17 cellular contexts compared by ENCODE assay signal in genomic region chr12:54299515-54300266, GRCh38. TPM values are rescaled to one million over a fixed set of nuclear protein-coding genes. Genes with fewer than 3 reads are reported as not detected.
A peak's percentile ranks its signal among the peaks of the same experiment; 100 is the strongest.
DNase-seq lines count a peak whose midpoint lies in the region; ATAC-seq and TF ChIP-seq lines count a peak whose summit lies in the region.
"Had no signal": no experiment of that assay in that cellular context is flagged by ENCODE, and none has a peak within 500 bp of the region (broad histone marks: within the 10 kb centered on the region; RNA-seq: fewer than 3 reads in every experiment).

No MANE protein-coding gene starts in this region.

- no peaks in the 10 kb centered on the region for H3K9me3 ChIP-seq in NT2/D1 (ENCODE audit: insufficient read depth, low read length)
- H3K9me3 ChIP-seq in neutrophil: no peaks in the 10 kb centered on the region
- H3K9me3 ChIP-seq in aorta (ENCODE audit: control insufficient read depth, low read length): no peaks in the 10 kb centered on the region
- H3K9me3 ChIP-seq: adrenal gland, mucosa of descending colon, right atrium auricular region, SK-N-SH had no signal

- H3K27ac ChIP-seq in neutrophil: peak overlapping the region; percentile 93
- no peak overlapping the region for H3K27ac ChIP-seq in aorta (ENCODE audit: low read depth in 1 of 2, low read length in 2 of 2)
- H3K27ac ChIP-seq: adrenal gland, right atrium auricular region, VCaP had no signal

- intact Hi-C loops in aorta (cut with DNase I): loop anchor here in 1 of 2 donors (5.0 kb wide), 1 partner anchor 63 kb away; the partner anchor contains the start of gene GPR84

- ATAC-seq in HG02759 (IDR thresholded peaks at IDR 0.05; ENCODE audit: unreplicated experiment) (no peak), aorta (ENCODE audit: low FRiP score) (no peak), GM19351 (IDR thresholded peaks at IDR 0.05; ENCODE audit: unreplicated experiment) (no peak)

- peak; percentile 50 for DNase-seq in EH (ENCODE audit: low read depth)
- DNase-seq in NT2/D1 (ENCODE audit: low read depth, low spot score): no peak
- DNase-seq in fibroblast of the aortic adventitia (ENCODE audit: low read depth): peak; percentile 39
- no peak for DNase-seq in activated effector memory CD4-positive, alpha-beta T cell treated with anti-CD3 and anti-CD28 coated beads, Interleukin-2, amount 50 U/mL, for 16 hours
- DNase-seq in aorta: no peak
- DNase-seq: adrenal gland; cortex of kidney; mucosa of descending colon; NK-92 treated with Interleukin-12 subunit alpha and Interleukin-12 subunit beta, amount 100 ng/mL, for 24 hours; SK-N-SH; stimulated activated CD4-positive, alpha-beta T cell treated with anti-CD3 and anti-CD28 coated beads, Interleukin-4, amount 100 ng/mL, for 4 hours had no signal

- H3K36me3 ChIP-seq in NT2/D1 (ENCODE audit: insufficient read depth, insufficient read length, low read length) (no peaks in the 10 kb centered on the region), neutrophil (peaks cover 15% of the 10 kb centered on the region), aorta (ENCODE audit: control insufficient read depth in 1 of 2, insufficient read depth in 2 of 2, low read length in 1 of 2) (no peaks in the 10 kb centered on the region)
- H3K36me3 ChIP-seq: adrenal gland, right atrium auricular region had no signal

- H3K4me3 ChIP-seq in NT2/D1 (ENCODE audit: insufficient read length, low read depth) (peak overlapping the region; percentile 29), fibroblast of the aortic adventitia (ENCODE audit: low read depth, low read length) (no peak overlapping the region), neutrophil (ENCODE audit: low read depth in 1 of 2, low read length in 1 of 2) (peak overlapping the region; percentile 82 to 91), aorta (ENCODE audit: low read length in 2 of 2) (no peak overlapping the region)
- H3K4me3 ChIP-seq: mucosa of descending colon had no signal

- peak overlapping the region; percentile 76 for H3K9ac ChIP-seq in NT2/D1 (ENCODE audit: insufficient read length, low read depth)
- H3K9ac ChIP-seq: SK-N-SH had no signal

- WGBS in aorta, 2 donors: 77 to 79% methylated on average over 8 of the region's 8 CpGs

- H3K4me1 ChIP-seq in NT2/D1 (ENCODE audit: insufficient read depth, insufficient read length) (peaks cover 3% of the 10 kb centered on the region), neutrophil (ENCODE audit: control insufficient read depth in 1 of 2, insufficient read depth in 1 of 2, low read depth in 1 of 2, low read length in 1 of 2) (peaks cover 69 to 85% of the 10 kb centered on the region in 2 experiments), aorta (ENCODE audit: control insufficient read depth in 1 of 2, insufficient read depth in 2 of 2, low read length in 2 of 2) (no peaks in the 10 kb centered on the region)

- TF ChIP-seq CTCF in fibroblast of the aortic adventitia (IDR thresholded peaks at IDR 0.05; ENCODE audit: insufficient read depth, low read length) (no peak), neutrophil (IDR thresholded peaks at IDR 0.05) (no peak)

- no peaks in the 10 kb centered on the region for H3K27me3 ChIP-seq in NT2/D1 (ENCODE audit: insufficient read depth, insufficient read length)
- H3K27me3 ChIP-seq in neutrophil: no peaks in the 10 kb centered on the region
- H3K27me3 ChIP-seq in aorta (ENCODE audit: control insufficient read depth in 1 of 2, insufficient read depth in 2 of 2, low read length in 1 of 2): peaks cover 0 to 1% of the 10 kb centered on the region in 2 donors
- H3K27me3 ChIP-seq: right atrium auricular region had no signal

RNA-seq across cellular contexts. Expression of gene NFE2, which starts 1.1 kb away (rescaled TPM):
- 1.2 TPM in 1 of 2 replicates, not detected in the other for total RNA-seq in fibroblast of the aortic adventitia (ENCODE audit: low replicate concordance)
- 1 to 10 TPM; 3.2 to 3.3 TPM for total RNA-seq in aorta
- polyA plus RNA-seq in aorta: under 1 TPM in 1 of 2 donors, not detected in 1; 0.28 TPM
- total RNA-seq: B cell had no signal

RNA-seq across cellular contexts. Expression of gene HNRNPA1, which starts 19.2 kb away (rescaled TPM):
- total RNA-seq in fibroblast of the aortic adventitia (ENCODE audit: low replicate concordance) (435 and 902 TPM in 2 replicates), aorta (100 to 1,000 TPM; 645 to 782 TPM)
- 1,000 to 10,000 TPM in 1 of 2 donors, 100 to 1,000 TPM in 1; 846 to 1,277 TPM for polyA plus RNA-seq in aorta

RNA-seq across cellular contexts. Expression of gene CBX5, which starts 19.8 kb away (rescaled TPM):
- total RNA-seq in fibroblast of the aortic adventitia (ENCODE audit: low replicate concordance) (38.3 and 114 TPM in 2 replicates), aorta (10 to 100 TPM; 66.8 to 67.8 TPM)
- 10 to 100 TPM in 1 of 2 donors, 1 to 10 TPM in 1; 9.4 to 11.3 TPM for polyA plus RNA-seq in aorta

RNA-seq across cellular contexts. Expression of gene COPZ1, which starts 25.2 kb away (rescaled TPM):
- total RNA-seq in fibroblast of the aortic adventitia (ENCODE audit: low replicate concordance) (59.7 and 139 TPM in 2 replicates), aorta (10 to 100 TPM; 71.5 to 72.1 TPM)
- polyA plus RNA-seq in aorta: 10 to 100 TPM; 54.1 to 63.0 TPM

Comparison
In these comparisons a context has a peak if more than half of its experiments do, and no peak if none do; other contexts are left out.
1. DNase-seq: peak in EH (single experiment) and fibroblast of the aortic adventitia (single experiment); none in NT2/D1 (single experiment), activated effector memory CD4-positive, alpha-beta T cell treated with anti-CD3 and anti-CD28 coated beads, Interleukin-2, amount 50 U/mL, for 16 hours (single experiment) and aorta (0 of 2).
2. H3K4me3 ChIP-seq: peak in NT2/D1 (single experiment) and neutrophil (2 of 2); none in fibroblast of the aortic adventitia (single experiment) and aorta (0 of 2).